In genomic region chr3:78845605-78846004, GRCh38 we compare ENCODE assay signal across 25 cellular contexts.
"Had no signal": no experiment of that assay in that cellular context is flagged by ENCODE, and none has a peak within 500 bp of the region (broad histone marks: within the 10 kb centered on the region; RNA-seq: fewer than 3 reads in every experiment).

No MANE protein-coding gene starts in this region.

- H3K27ac ChIP-seq: SJSA1 had no signal

- H3K4me3 Mint-ChIP-seq: activated B cell treated with CpG ODN at 0.5 μM for 24 hours; activated CD4-positive, alpha-beta T cell treated with anti-CD3 and anti-CD28 coated beads, Interleukin-2, amount 10 ng/mL, durations not matched to agents 24 days and 14 days; activated CD8-positive, alpha-beta memory T cell treated with anti-CD3 and anti-CD28 coated beads, Interleukin-2, amount 10 ng/mL, durations not matched to agents 7 days and 5 days; activated naive CD8-positive, alpha-beta T cell; activated T-cell treated with anti-CD3 and anti-CD28 coated beads, Interleukin-2, amount 50 U/mL, for 24 hours; activated T-helper 1 cell treated with anti-CD3 and anti-CD28 coated beads, Interleukin-12 subunit alpha, Interleukin-12 subunit beta, Interleukin-2, Interleukin-4 antibody, amounts not matched to agents 30 ng/mL and 10 ng/mL and 1 ng/mL, durations not matched to agents 14 hours and 24 hours and 36 hours; T-helper 1 cell treated with Interleukin-12 subunit alpha and Interleukin-12 subunit beta and Interleukin-4 antibody, amounts not matched to agents 30 μg/mL and 1 μg/mL, for 36 hours had no signal

- H3K27me3 ChIP-seq: SJSA1 had no signal

- H3K27ac Mint-ChIP-seq: activated B cell treated with CpG ODN at 0.5 μM for 24 hours; activated CD4-positive, alpha-beta T cell treated with anti-CD3 and anti-CD28 coated beads, Interleukin-2, amount 10 ng/mL, durations not matched to agents 24 days and 14 days; activated CD8-positive, alpha-beta memory T cell treated with anti-CD3 and anti-CD28 coated beads, Interleukin-2, amount 10 ng/mL, durations not matched to agents 7 days and 5 days; activated naive CD8-positive, alpha-beta T cell; activated T-cell treated with anti-CD3 and anti-CD28 coated beads, Interleukin-2, amount 50 U/mL, for 24 hours; activated T-helper 1 cell treated with anti-CD3 and anti-CD28 coated beads, Interleukin-12 subunit alpha, Interleukin-12 subunit beta, Interleukin-2, Interleukin-4 antibody, amounts not matched to agents 30 ng/mL and 10 ng/mL and 1 ng/mL, durations not matched to agents 14 hours and 24 hours and 36 hours; T-helper 1 cell treated with Interleukin-12 subunit alpha and Interleukin-12 subunit beta and Interleukin-4 antibody, amounts not matched to agents 30 μg/mL and 1 μg/mL, for 36 hours had no signal

- DNase-seq: activated B cell treated with CpG ODN at 0.5 μM for 24 hours; activated CD4-positive, alpha-beta T cell treated with anti-CD3 and anti-CD28 coated beads for 1 hour; activated CD4-positive, alpha-beta T cell treated with anti-CD3 and anti-CD28 coated beads, Interleukin-2, amount 10 ng/mL, durations not matched to agents 24 days and 14 days; activated CD4-positive, alpha-beta T cell treated with anti-CD3 and anti-CD28 coated beads, Interleukin-2, amount 50 U/mL, for 48 hours; activated CD8-positive, alpha-beta memory T cell treated with anti-CD3 and anti-CD28 coated beads, Interleukin-2, amount 10 ng/mL, durations not matched to agents 7 days and 5 days; activated effector memory CD4-positive, alpha-beta T cell treated with Interleukin-2 at 50 U/mL for 16 hours; activated naive CD4-positive, alpha-beta T cell; activated T-cell treated with anti-CD3 and anti-CD28 coated beads, Interleukin-2, amount 50 U/mL, for 24 hours; cerebellar nuclear complex; KG1; NCI-H1048; NCI-H1694; NCI-H2029; NCI-H2107; NCI-H2171 treated with DMSO at 0.1 percent for 48 hours; NCI-H226; NCI-H526 treated with DMSO at 0.1 percent for 48 hours; NK-92 treated with Interleukin-12 subunit alpha and Interleukin-12 subunit beta, amount 100 ng/mL, for 24 hours; SHP77; SW 1271 had no signal

- H3K36me3 Mint-ChIP-seq: activated CD8-positive, alpha-beta memory T cell treated with anti-CD3 and anti-CD28 coated beads, Interleukin-2, amount 10 ng/mL, durations not matched to agents 7 days and 5 days; activated naive CD8-positive, alpha-beta T cell had no signal

- ATAC-seq: activated CD8-positive, alpha-beta memory T cell treated with anti-CD3 and anti-CD28 coated beads, Interleukin-2, amount 10 ng/mL, durations not matched to agents 7 days and 5 days; SK-N-SH treated with all-trans-retinoic acid at 6 μM for 48 hours had no signal

- H3K4me3 ChIP-seq: SJSA1 had no signal

- H3K9me3 Mint-ChIP-seq: activated B cell treated with CpG ODN at 0.5 μM for 24 hours; activated CD4-positive, alpha-beta T cell treated with anti-CD3 and anti-CD28 coated beads, Interleukin-2, amount 10 ng/mL, durations not matched to agents 24 days and 14 days; T-helper 1 cell treated with Interleukin-12 subunit alpha and Interleukin-12 subunit beta and Interleukin-4 antibody, amounts not matched to agents 30 μg/mL and 1 μg/mL, for 36 hours had no signal

- H3K36me3 ChIP-seq: SJSA1 had no signal

- H3K27me3 Mint-ChIP-seq: activated B cell treated with CpG ODN at 0.5 μM for 24 hours; activated CD4-positive, alpha-beta T cell treated with anti-CD3 and anti-CD28 coated beads, Interleukin-2, amount 10 ng/mL, durations not matched to agents 24 days and 14 days; activated CD8-positive, alpha-beta memory T cell treated with anti-CD3 and anti-CD28 coated beads, Interleukin-2, amount 10 ng/mL, durations not matched to agents 7 days and 5 days; activated naive CD8-positive, alpha-beta T cell; activated T-cell treated with anti-CD3 and anti-CD28 coated beads, Interleukin-2, amount 50 U/mL, for 24 hours had no signal

- H3K4me1 Mint-ChIP-seq: activated B cell treated with CpG ODN at 0.5 μM for 24 hours; activated CD4-positive, alpha-beta T cell treated with anti-CD3 and anti-CD28 coated beads, Interleukin-2, amount 10 ng/mL, durations not matched to agents 24 days and 14 days; activated CD8-positive, alpha-beta memory T cell treated with anti-CD3 and anti-CD28 coated beads, Interleukin-2, amount 10 ng/mL, durations not matched to agents 7 days and 5 days had no signal

- H3K9me3 ChIP-seq: SJSA1 had no signal
